Comparison of ENCODE assay signal across 1 cellular context in the genomic region with DNA sequence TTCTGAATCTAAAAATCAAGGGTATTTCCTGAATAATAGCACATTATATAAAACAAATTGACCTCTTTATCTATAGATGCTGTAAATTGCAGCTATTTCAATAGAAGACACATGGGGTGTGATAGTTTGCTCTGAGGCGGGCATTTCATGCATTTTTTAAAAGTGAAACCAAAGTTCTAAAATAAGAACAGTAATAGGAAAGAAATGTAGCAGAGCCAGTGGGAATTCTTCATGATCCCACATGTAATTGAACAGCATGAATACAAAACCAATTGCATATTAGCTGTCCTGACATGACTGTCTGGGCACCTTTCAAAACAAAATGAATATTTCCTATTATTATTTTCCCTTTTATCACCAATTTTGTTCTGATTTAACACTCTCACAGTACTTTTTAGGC.
TF ChIP-seq lines count a peak whose summit lies in the region.

No MANE protein-coding gene starts in this region.

TF ChIP-seq in SK-N-SH, 30 proteins besides CTCF, POLR2A, EP300 and RAD21:
- TF ChIP-seq, protein P1, sequence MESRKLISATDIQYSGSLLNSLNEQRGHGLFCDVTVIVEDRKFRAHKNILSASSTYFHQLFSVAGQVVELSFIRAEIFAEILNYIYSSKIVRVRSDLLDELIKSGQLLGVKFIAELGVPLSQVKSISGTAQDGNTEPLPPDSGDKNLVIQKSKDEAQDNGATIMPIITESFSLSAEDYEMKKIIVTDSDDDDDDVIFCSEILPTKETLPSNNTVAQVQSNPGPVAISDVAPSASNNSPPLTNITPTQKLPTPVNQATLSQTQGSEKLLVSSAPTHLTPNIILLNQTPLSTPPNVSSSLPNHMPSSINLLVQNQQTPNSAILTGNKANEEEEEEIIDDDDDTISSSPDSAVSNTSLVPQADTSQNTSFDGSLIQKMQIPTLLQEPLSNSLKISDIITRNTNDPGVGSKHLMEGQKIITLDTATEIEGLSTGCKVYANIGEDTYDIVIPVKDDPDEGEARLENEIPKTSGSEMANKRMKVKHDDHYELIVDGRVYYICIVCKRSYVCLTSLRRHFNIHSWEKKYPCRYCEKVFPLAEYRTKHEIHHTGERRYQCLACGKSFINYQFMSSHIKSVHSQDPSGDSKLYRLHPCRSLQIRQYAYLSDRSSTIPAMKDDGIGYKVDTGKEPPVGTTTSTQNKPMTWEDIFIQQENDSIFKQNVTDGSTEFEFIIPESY (IDR thresholded peaks at IDR 0.05; ENCODE audit: borderline replicate concordance, low read depth) = no peak
- no peak for TF ChIP-seq MEF2A (IDR thresholded peaks at IDR 0.05; ENCODE audit: borderline replicate concordance, low read depth)
- TF ChIP-seq FOSL2 (IDR thresholded peaks at IDR 0.05; ENCODE audit: borderline replicate concordance, low read depth) = no peak
- TF ChIP-seq NFIC (IDR thresholded peaks at IDR 0.05; ENCODE audit: borderline replicate concordance) = no peak
- TF ChIP-seq, protein P2, sequence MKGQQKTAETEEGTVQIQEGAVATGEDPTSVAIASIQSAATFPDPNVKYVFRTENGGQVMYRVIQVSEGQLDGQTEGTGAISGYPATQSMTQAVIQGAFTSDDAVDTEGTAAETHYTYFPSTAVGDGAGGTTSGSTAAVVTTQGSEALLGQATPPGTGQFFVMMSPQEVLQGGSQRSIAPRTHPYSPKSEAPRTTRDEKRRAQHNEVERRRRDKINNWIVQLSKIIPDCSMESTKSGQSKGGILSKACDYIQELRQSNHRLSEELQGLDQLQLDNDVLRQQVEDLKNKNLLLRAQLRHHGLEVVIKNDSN (IDR thresholded peaks at IDR 0.05; ENCODE audit: borderline replicate concordance, low read depth) = no peak
- no peak for TF ChIP-seq GABPA (IDR thresholded peaks at IDR 0.05; ENCODE audit: low read depth)
- no peak for TF ChIP-seq CHD2 (IDR thresholded peaks at IDR 0.05; ENCODE audit: low read length, partially characterized antibody)
- no peak for TF ChIP-seq EZH2phosphoT487 (IDR thresholded peaks at IDR 0.05; ENCODE audit: borderline replicate concordance, low read depth)
- TF ChIP-seq, protein P3, sequence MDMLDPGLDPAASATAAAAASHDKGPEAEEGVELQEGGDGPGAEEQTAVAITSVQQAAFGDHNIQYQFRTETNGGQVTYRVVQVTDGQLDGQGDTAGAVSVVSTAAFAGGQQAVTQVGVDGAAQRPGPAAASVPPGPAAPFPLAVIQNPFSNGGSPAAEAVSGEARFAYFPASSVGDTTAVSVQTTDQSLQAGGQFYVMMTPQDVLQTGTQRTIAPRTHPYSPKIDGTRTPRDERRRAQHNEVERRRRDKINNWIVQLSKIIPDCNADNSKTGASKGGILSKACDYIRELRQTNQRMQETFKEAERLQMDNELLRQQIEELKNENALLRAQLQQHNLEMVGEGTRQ (IDR thresholded peaks at IDR 0.05; ENCODE audit: borderline replicate concordance, low read depth, low read length) = no peak
- TF ChIP-seq YY1 (IDR thresholded peaks at IDR 0.05; ENCODE audit: low read depth) = no peak
- TF ChIP-seq, protein P4, sequence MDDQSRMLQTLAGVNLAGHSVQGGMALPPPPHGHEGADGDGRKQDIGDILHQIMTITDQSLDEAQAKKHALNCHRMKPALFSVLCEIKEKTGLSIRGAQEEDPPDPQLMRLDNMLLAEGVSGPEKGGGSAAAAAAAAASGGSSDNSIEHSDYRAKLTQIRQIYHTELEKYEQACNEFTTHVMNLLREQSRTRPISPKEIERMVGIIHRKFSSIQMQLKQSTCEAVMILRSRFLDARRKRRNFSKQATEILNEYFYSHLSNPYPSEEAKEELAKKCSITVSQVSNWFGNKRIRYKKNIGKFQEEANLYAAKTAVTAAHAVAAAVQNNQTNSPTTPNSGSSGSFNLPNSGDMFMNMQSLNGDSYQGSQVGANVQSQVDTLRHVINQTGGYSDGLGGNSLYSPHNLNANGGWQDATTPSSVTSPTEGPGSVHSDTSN (IDR thresholded peaks at IDR 0.05) = no peak
- no peak for TF ChIP-seq RXRA (IDR thresholded peaks at IDR 0.05; ENCODE audit: borderline replicate concordance, low read depth)
- no peak for TF ChIP-seq SMC3 (IDR thresholded peaks at IDR 0.05; ENCODE audit: low read depth, low read length)
- TF ChIP-seq, protein P5, sequence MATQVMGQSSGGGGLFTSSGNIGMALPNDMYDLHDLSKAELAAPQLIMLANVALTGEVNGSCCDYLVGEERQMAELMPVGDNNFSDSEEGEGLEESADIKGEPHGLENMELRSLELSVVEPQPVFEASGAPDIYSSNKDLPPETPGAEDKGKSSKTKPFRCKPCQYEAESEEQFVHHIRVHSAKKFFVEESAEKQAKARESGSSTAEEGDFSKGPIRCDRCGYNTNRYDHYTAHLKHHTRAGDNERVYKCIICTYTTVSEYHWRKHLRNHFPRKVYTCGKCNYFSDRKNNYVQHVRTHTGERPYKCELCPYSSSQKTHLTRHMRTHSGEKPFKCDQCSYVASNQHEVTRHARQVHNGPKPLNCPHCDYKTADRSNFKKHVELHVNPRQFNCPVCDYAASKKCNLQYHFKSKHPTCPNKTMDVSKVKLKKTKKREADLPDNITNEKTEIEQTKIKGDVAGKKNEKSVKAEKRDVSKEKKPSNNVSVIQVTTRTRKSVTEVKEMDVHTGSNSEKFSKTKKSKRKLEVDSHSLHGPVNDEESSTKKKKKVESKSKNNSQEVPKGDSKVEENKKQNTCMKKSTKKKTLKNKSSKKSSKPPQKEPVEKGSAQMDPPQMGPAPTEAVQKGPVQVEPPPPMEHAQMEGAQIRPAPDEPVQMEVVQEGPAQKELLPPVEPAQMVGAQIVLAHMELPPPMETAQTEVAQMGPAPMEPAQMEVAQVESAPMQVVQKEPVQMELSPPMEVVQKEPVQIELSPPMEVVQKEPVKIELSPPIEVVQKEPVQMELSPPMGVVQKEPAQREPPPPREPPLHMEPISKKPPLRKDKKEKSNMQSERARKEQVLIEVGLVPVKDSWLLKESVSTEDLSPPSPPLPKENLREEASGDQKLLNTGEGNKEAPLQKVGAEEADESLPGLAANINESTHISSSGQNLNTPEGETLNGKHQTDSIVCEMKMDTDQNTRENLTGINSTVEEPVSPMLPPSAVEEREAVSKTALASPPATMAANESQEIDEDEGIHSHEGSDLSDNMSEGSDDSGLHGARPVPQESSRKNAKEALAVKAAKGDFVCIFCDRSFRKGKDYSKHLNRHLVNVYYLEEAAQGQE (IDR thresholded peaks at IDR 0.05; ENCODE audit: low read depth, low read length) = no peak
